Comparison of ENCODE assay signal across 28 cellular contexts in the genomic region with DNA sequence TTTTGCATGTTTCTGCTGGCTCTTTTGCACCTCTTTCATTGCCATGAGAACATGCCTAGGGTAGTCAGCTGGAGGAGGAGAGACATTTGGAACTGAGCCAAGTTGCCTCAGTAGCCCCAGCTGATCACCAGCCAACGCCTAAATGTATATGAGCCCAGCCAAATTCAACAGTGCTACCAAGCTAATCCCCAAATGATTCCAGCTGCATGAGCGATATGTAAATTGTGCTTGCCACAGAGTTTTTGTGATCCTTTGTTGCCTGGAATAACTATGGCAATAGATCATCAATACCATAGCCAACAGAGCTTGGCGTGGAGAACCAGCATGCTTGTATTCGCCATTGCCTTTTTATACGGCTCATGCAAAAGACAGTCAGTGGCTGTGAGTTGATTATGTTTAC.
"Had no signal": no experiment of that assay in that cellular context is flagged by ENCODE, and none has a peak within 500 bp of the region (broad histone marks: within the 10 kb centered on the region; RNA-seq: fewer than 3 reads in every experiment).

No MANE protein-coding gene starts in this region.

- FAIRE-seq: small intestine, urothelium cell line had no signal

- H3K9me3 Mint-ChIP-seq: neural progenitor cell; stimulated activated effector memory CD8-positive, alpha-beta T cell treated with anti-CD3 and anti-CD28 coated beads, Interleukin-12 subunit alpha, Interleukin-12 subunit beta, amount 100 ng/mL, for 72 hours; stimulated activated naive B cell treated with anti-CD40 and anti-IgM and Interleukin-4, amounts not matched to agents 10 μg/mL and 1 μg/mL and 100 μg/mL, for 72 hours; stimulated activated naive CD8-positive, alpha-beta T cell treated with anti-CD3 and anti-CD28 coated beads, Interleukin-15, Interleukin-2, amounts not matched to agents 100 ng/mL and 50 ng/mL, for 24 hours had no signal

- H3K9me3 ChIP-seq: ovary, psoas muscle, right lobe of liver, sigmoid colon, stomach, thoracic aorta, thyroid gland, tibial nerve, upper lobe of left lung had no signal

- H3K4me2 ChIP-seq: neural progenitor cell had no signal

- H3K27ac ChIP-seq: neural progenitor cell, ovary, parathyroid adenoma, psoas muscle, right lobe of liver, sigmoid colon, stomach, thoracic aorta, thyroid gland, tibial nerve, upper lobe of left lung had no signal

- H2AFZ ChIP-seq: neural progenitor cell, parathyroid adenoma had no signal

- H3K79me2 ChIP-seq: parathyroid adenoma had no signal

- H3K9ac ChIP-seq: neural progenitor cell, parathyroid adenoma had no signal

- ATAC-seq: natural killer cell; psoas muscle; right cardiac atrium; right lobe of liver; stimulated activated effector memory CD8-positive, alpha-beta T cell treated with anti-CD3 and anti-CD28 coated beads, Interleukin-12 subunit alpha, Interleukin-12 subunit beta, amount 100 ng/mL, for 72 hours; stimulated activated naive B cell treated with anti-CD40 and anti-IgM and Interleukin-4, amounts not matched to agents 10 μg/mL and 1 μg/mL and 100 μg/mL, for 72 hours had no signal

- H3K27me3 Mint-ChIP-seq: stimulated activated naive CD8-positive, alpha-beta T cell treated with anti-CD3 and anti-CD28 coated beads, Interleukin-15, Interleukin-2, amounts not matched to agents 100 ng/mL and 50 ng/mL, for 24 hours had no signal

- H3K4me1 ChIP-seq: neural progenitor cell, parathyroid adenoma, psoas muscle, right lobe of liver, stomach, thyroid gland had no signal

- H3K27me3 ChIP-seq: neural progenitor cell, ovary, right lobe of liver, sigmoid colon, stomach, thyroid gland, tibial nerve, upper lobe of left lung had no signal

- H3K36me3 ChIP-seq: neural progenitor cell, ovary, right lobe of liver, sigmoid colon, stomach, thoracic aorta, thyroid gland, tibial nerve, upper lobe of left lung had no signal

- H3K27ac Mint-ChIP-seq: natural killer cell; nephron; neural progenitor cell; progenitor cell of endocrine pancreas; stimulated activated effector memory CD8-positive, alpha-beta T cell treated with anti-CD3 and anti-CD28 coated beads, Interleukin-12 subunit alpha, Interleukin-12 subunit beta, amount 100 ng/mL, for 72 hours; stimulated activated naive B cell treated with anti-CD40 and anti-IgM and Interleukin-4, amounts not matched to agents 10 μg/mL and 1 μg/mL and 100 μg/mL, for 72 hours; stimulated activated naive CD8-positive, alpha-beta T cell treated with anti-CD3 and anti-CD28 coated beads, Interleukin-15, Interleukin-2, amounts not matched to agents 100 ng/mL and 50 ng/mL, for 24 hours had no signal

- DNase-seq: natural killer cell; occipital lobe; ovary; posterior cingulate gyrus; psoas muscle; right cardiac atrium; right lobe of liver; sigmoid colon; small intestine; stimulated activated CD4-positive, alpha-beta T cell treated with anti-CD3 and anti-CD28 coated beads, Interleukin-15, amount 100 ng/mL, for 24 hours; stimulated activated CD4-positive, alpha-beta T cell treated with anti-CD3 and anti-CD28 coated beads, Interleukin-2, amount 100 ng/mL, for 24 hours; stimulated activated CD4-positive, alpha-beta T cell treated with anti-CD3 and anti-CD28 coated beads, Interleukin-2, amount 100 ng/mL, for 48 hours; stimulated activated CD4-positive, alpha-beta T cell treated with anti-CD3 and anti-CD28 coated beads, Interleukin-4, amount 100 ng/mL, for 24 hours; stimulated activated naive B cell treated with anti-CD40 and anti-IgM and Interleukin-4, amounts not matched to agents 10 μg/mL and 1 μg/mL and 100 μg/mL, for 72 hours; stimulated activated naive CD4-positive, alpha-beta T cell treated with Interleukin-2 at 50 U/mL for 16 hours; stomach; thyroid gland; trophoblast cell; upper lobe of left lung had no signal

- H3K4me1 Mint-ChIP-seq: natural killer cell; stimulated activated effector memory CD8-positive, alpha-beta T cell treated with anti-CD3 and anti-CD28 coated beads, Interleukin-12 subunit alpha, Interleukin-12 subunit beta, amount 100 ng/mL, for 72 hours; stimulated activated naive B cell treated with anti-CD40 and anti-IgM and Interleukin-4, amounts not matched to agents 10 μg/mL and 1 μg/mL and 100 μg/mL, for 72 hours had no signal

- H3K36me3 Mint-ChIP-seq: natural killer cell; neural progenitor cell; stimulated activated effector memory CD8-positive, alpha-beta T cell treated with anti-CD3 and anti-CD28 coated beads, Interleukin-12 subunit alpha, Interleukin-12 subunit beta, amount 100 ng/mL, for 72 hours; stimulated activated naive B cell treated with anti-CD40 and anti-IgM and Interleukin-4, amounts not matched to agents 10 μg/mL and 1 μg/mL and 100 μg/mL, for 72 hours had no signal

- H3K4me3 ChIP-seq: neural progenitor cell, ovary, psoas muscle, right lobe of liver, sigmoid colon, stomach, thoracic aorta, thyroid gland, tibial nerve, upper lobe of left lung had no signal

- H3K4me3 Mint-ChIP-seq: natural killer cell; nephron; neural progenitor cell; stimulated activated effector memory CD8-positive, alpha-beta T cell treated with anti-CD3 and anti-CD28 coated beads, Interleukin-12 subunit alpha, Interleukin-12 subunit beta, amount 100 ng/mL, for 72 hours; stimulated activated naive B cell treated with anti-CD40 and anti-IgM and Interleukin-4, amounts not matched to agents 10 μg/mL and 1 μg/mL and 100 μg/mL, for 72 hours; stimulated activated naive CD8-positive, alpha-beta T cell treated with anti-CD3 and anti-CD28 coated beads, Interleukin-15, Interleukin-2, amounts not matched to agents 100 ng/mL and 50 ng/mL, for 24 hours had no signal
